ENCODE assay signal across 14 cellular contexts in genomic region chr2:197201874-197202273, GRCh38.
DNase-seq lines count a peak whose midpoint lies in the region; ATAC-seq and TF ChIP-seq lines count a peak whose summit lies in the region.
"Had no signal": no experiment of that assay in that cellular context is flagged by ENCODE, and none has a peak within 500 bp of the region (broad histone marks: within the 10 kb centered on the region; RNA-seq: fewer than 3 reads in every experiment).

No MANE protein-coding gene starts in this region.

- DNase-seq in CD14-positive monocyte (ENCODE audit: low spot score): no peak
- no peak for DNase-seq in CD4-positive, alpha-beta memory T cell
- DNase-seq in SK-MEL-5 (ENCODE audit: low read depth, low spot score): peak; percentile 25
- no peak for DNase-seq in effector memory CD4-positive, alpha-beta T cell
- DNase-seq in NCI-H1048 (lab: John Stamatoyannopoulos, UW): no peak
- DNase-seq: amniotic stem cell, H9, lower lobe of right lung had no signal

- H3K27me3 ChIP-seq in CD4-positive, alpha-beta memory T cell (ENCODE audit: insufficient read depth, low read length): no peaks in the 10 kb centered on the region
- H3K27me3 ChIP-seq in effector memory CD4-positive, alpha-beta T cell (replicated peaks; ENCODE audit: control insufficient read depth, insufficient read depth, low read length, poor library complexity, severe bottlenecking): no peaks in the 10 kb centered on the region
- H3K27me3 ChIP-seq in gastroesophageal sphincter: no peaks in the 10 kb centered on the region

- in situ Hi-C loops in SK-MEL-5 (cut with HindIII; ENCODE audit: low pct_unique_long_range_greater_than_20kb, low sequenced_read_pairs): no loop called here

- H3K4me1 ChIP-seq in CD4-positive, alpha-beta memory T cell (ENCODE audit: insufficient read depth, low read length): peaks cover 90% of the 10 kb centered on the region
- H3K4me1 ChIP-seq in effector memory CD4-positive, alpha-beta T cell (ENCODE audit: control insufficient read depth, insufficient read depth, low read length, poor library complexity, severe bottlenecking): peaks cover 74% of the 10 kb centered on the region
- peaks cover 2 to 74% (median 13%) of the 10 kb centered on the region in 3 donors for H3K4me1 ChIP-seq in gastroesophageal sphincter

- CTCF ChIA-PET in CD4-positive, alpha-beta memory T cell (lab: Charles Lee; ENCODE audit: partially characterized antibody): interaction anchor here (1.0 to 9.2 kb wide), 6 partner anchors 10 to 108 kb away, joined by 3 to 97 read pairs (median 4); partner anchors contain the start of gene ANKRD44

- peak overlapping the region; percentile 48 for H3K27ac ChIP-seq in CD4-positive, alpha-beta memory T cell (ENCODE audit: low read depth, low read length)
- H3K27ac ChIP-seq in effector memory CD4-positive, alpha-beta T cell (ENCODE audit: insufficient read depth, low read length, poor library complexity, severe bottlenecking): peak overlapping the region; percentile 46
- H3K27ac ChIP-seq in gastroesophageal sphincter: no peak overlapping the region
- H3K27ac ChIP-seq: C4-2B, lower lobe of right lung had no signal

- H3K36me3 ChIP-seq in CD4-positive, alpha-beta memory T cell (ENCODE audit: insufficient read depth, low read length): no peaks in the 10 kb centered on the region
- H3K36me3 ChIP-seq in effector memory CD4-positive, alpha-beta T cell (ENCODE audit: control insufficient read depth, insufficient read depth, low read length): peaks cover 18% of the 10 kb centered on the region
- H3K36me3 ChIP-seq in gastroesophageal sphincter: no peaks in the 10 kb centered on the region
- H3K36me3 ChIP-seq: lower lobe of right lung had no signal

- H3K4me3 Mint-ChIP-seq in CD14-positive monocyte: no peak overlapping the region
- peak overlapping the region in 7 of 8 donors; percentile 63 to 78 (median 70) for H3K4me3 Mint-ChIP-seq in CD4-positive, alpha-beta memory T cell
- H3K4me3 Mint-ChIP-seq: H9 had no signal

- TF ChIP-seq CTCF in CD14-positive monocyte (IDR thresholded peaks at IDR 0.05) (no peak), gastroesophageal sphincter (IDR thresholded peaks at IDR 0.05) (no peak)

- 100% methylated on average over 2 of the region's 2 CpGs for WGBS in gastroesophageal sphincter (ENCODE audit: low coverage in 1 of 2), 2 donors

- no peaks in the 10 kb centered on the region for H3K9me3 Mint-ChIP-seq in CD14-positive monocyte
- H3K9me3 Mint-ChIP-seq in CD4-positive, alpha-beta memory T cell: peaks cover 0 to 3% (median 0%) of the 10 kb centered on the region in 8 donors
- H3K9me3 Mint-ChIP-seq: H9 had no signal

- no peak for TF ChIP-seq EP300 in gastroesophageal sphincter (IDR thresholded peaks at IDR 0.05)

- no peaks in the 10 kb centered on the region for H3K9me3 ChIP-seq in CD4-positive, alpha-beta memory T cell (ENCODE audit: control insufficient read depth in 1 of 2, low read length in 2 of 2)
- no peaks in the 10 kb centered on the region for H3K9me3 ChIP-seq in effector memory CD4-positive, alpha-beta T cell (ENCODE audit: control insufficient read depth, low read length)
- no peaks in the 10 kb centered on the region for H3K9me3 ChIP-seq in gastroesophageal sphincter
- H3K9me3 ChIP-seq: lower lobe of right lung had no signal

- peak overlapping the region; percentile 21 to 82 (median 57) for H3K27ac Mint-ChIP-seq in CD14-positive monocyte
- H3K27ac Mint-ChIP-seq in CD4-positive, alpha-beta memory T cell: peak overlapping the region; percentile 81 to 97 (median 95)
- H3K27ac Mint-ChIP-seq: H9 had no signal

- peak overlapping the region in 1 of 2 donors; percentile 2 for H3K4me3 ChIP-seq in CD4-positive, alpha-beta memory T cell (ENCODE audit: low read length in 2 of 2)
- H3K4me3 ChIP-seq in effector memory CD4-positive, alpha-beta T cell (ENCODE audit: insufficient read depth, low read depth, low read length, poor library complexity, severe bottlenecking): peak overlapping the region; percentile 6
- H3K4me3 ChIP-seq in gastroesophageal sphincter: no peak overlapping the region
- H3K4me3 ChIP-seq: coronary artery, lower lobe of right lung had no signal

- peaks cover 18 to 20% of the 10 kb centered on the region in 2 donors for H3K36me3 Mint-ChIP-seq in CD14-positive monocyte
- peaks cover 28 to 32% of the 10 kb centered on the region in 2 donors for H3K36me3 Mint-ChIP-seq in CD4-positive, alpha-beta memory T cell

- intact Hi-C loops in CD14-positive monocyte (cut with micrococcal nuclease): loop anchor here in 1 of 2 donors (10.0 kb wide), 1 partner anchor 53 kb away; no protein-coding TSS in a partner anchor
- intact Hi-C loops in CD4-positive, alpha-beta memory T cell (cut with micrococcal nuclease): no loop called here

- ATAC-seq in HG03571 (IDR thresholded peaks at IDR 0.05; ENCODE audit: unreplicated experiment): no peak
- no peak for ATAC-seq in gastroesophageal sphincter
- ATAC-seq in GM21576 (IDR thresholded peaks at IDR 0.05; ENCODE audit: unreplicated experiment): no peak
- ATAC-seq: lower lobe of right lung, Panc1 had no signal

- TF ChIP-seq POLR2A in gastroesophageal sphincter (IDR thresholded peaks at IDR 0.05): no peak

- H3K4me1 Mint-ChIP-seq in CD14-positive monocyte: peaks cover 75% of the 10 kb centered on the region
- H3K4me1 Mint-ChIP-seq in CD4-positive, alpha-beta memory T cell: peaks cover 74 to 94% (median 85%) of the 10 kb centered on the region in 4 donors

- POLR2A ChIA-PET in CD4-positive, alpha-beta memory T cell (lab: Charles Lee; ENCODE audit: partially characterized antibody): interaction anchor here (9.9 to 30.5 kb wide), 3 partner anchors 30 to 100 kb away, joined by 96 to 1394 read pairs (median 1065); partner anchors contain the start of gene ANKRD44

- H3K27me3 Mint-ChIP-seq in CD14-positive monocyte (ENCODE audit: low read depth in 3 of 3): peaks cover 0 to 3% (median 0%) of the 10 kb centered on the region in 3 donors
- H3K27me3 Mint-ChIP-seq in CD4-positive, alpha-beta memory T cell: no peaks in the 10 kb centered on the region

Comparison
In these comparisons a context has a peak if more than half of its experiments do, and no peak if none do; other contexts are left out.
1. H3K4me3 Mint-ChIP-seq: peak in CD4-positive, alpha-beta memory T cell (7 of 8); none in CD14-positive monocyte (0 of 2).
2. H3K27ac ChIP-seq: peak in CD4-positive, alpha-beta memory T cell (single experiment) and effector memory CD4-positive, alpha-beta T cell (single experiment); none in gastroesophageal sphincter (0 of 4).